In the genomic region with DNA sequence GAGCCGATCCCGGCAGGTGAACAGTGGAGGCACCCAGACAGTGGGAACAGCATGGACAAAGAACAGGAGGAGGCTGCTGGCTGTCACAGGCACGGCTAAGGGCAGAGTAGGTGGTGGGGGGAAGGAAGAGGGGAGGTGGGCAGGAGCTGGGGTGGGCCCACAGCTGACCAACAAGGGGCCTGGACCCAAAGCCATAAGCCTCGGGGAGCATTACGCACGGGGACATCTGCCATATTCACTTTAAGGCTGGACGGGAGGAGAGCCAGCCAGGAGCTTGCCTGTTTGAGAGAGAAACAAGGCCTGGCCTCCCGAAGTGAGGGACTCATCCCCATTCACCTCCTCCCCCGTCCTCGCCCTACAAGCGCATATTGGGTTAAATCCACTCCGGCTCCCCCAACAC, we compare ENCODE assay signal across 28 cellular contexts. TPM values are rescaled to one million over a fixed set of nuclear protein-coding genes. Genes with fewer than 3 reads are reported as not detected.
"Had no signal": no experiment of that assay in that cellular context is flagged by ENCODE, and none has a peak within 500 bp of the region (broad histone marks: within the 10 kb centered on the region; RNA-seq: fewer than 3 reads in every experiment).

No MANE protein-coding gene starts in this region.

- H3K27me3 ChIP-seq: breast epithelium had no signal

- ATAC-seq: activated CD8-positive, alpha-beta memory T cell treated with anti-CD3 and anti-CD28 coated beads, Interleukin-2, amount 10 ng/mL, durations not matched to agents 7 days and 5 days; Panc1; T-helper 17 cell had no signal

- H3K4me1 ChIP-seq: breast epithelium had no signal

- H3K4me3 ChIP-seq: breast epithelium had no signal

- H3K36me3 ChIP-seq: breast epithelium had no signal

- DNase-seq: activated B cell treated with CpG ODN at 0.5 μM for 24 hours; activated CD4-positive, alpha-beta T cell treated with anti-CD3 and anti-CD28 coated beads for 1 hour; activated CD4-positive, alpha-beta T cell treated with anti-CD3 and anti-CD28 coated beads, Interleukin-2, amount 10 ng/mL, durations not matched to agents 24 days and 14 days; activated CD4-positive, alpha-beta T cell treated with anti-CD3 and anti-CD28 coated beads, Interleukin-2, amount 50 U/mL, for 48 hours; activated CD8-positive, alpha-beta memory T cell treated with anti-CD3 and anti-CD28 coated beads, Interleukin-2, amount 10 ng/mL, durations not matched to agents 7 days and 5 days; activated effector memory CD4-positive, alpha-beta T cell treated with Interleukin-2 at 50 U/mL for 16 hours; activated naive CD4-positive, alpha-beta T cell; activated T-cell treated with anti-CD3 and anti-CD28 coated beads, Interleukin-2, amount 50 U/mL, for 24 hours; aorta; IMR-90; KG1; NCI-H1092; NCI-H1930; NCI-H2171; NCI-H226; NCI-H526; NCI-H774; OCI-M1; RPMI8226; SHP77 treated with DMSO at 0.1 percent for 48 hours; T-helper 17 cell; T-helper 9 cell had no signal

- H3K27ac ChIP-seq: breast epithelium had no signal

- H3K9me3 ChIP-seq: breast epithelium had no signal

RNA-seq across cellular contexts. Expression of gene HAP1, which starts 19.6 kb away (rescaled TPM):
- total RNA-seq: activated T-helper 1 cell treated with anti-CD3 and anti-CD28 coated beads, Interleukin-12 subunit alpha, Interleukin-12 subunit beta, Interleukin-2, Interleukin-4 antibody, amounts not matched to agents 30 ng/mL and 10 ng/mL and 1 ng/mL, durations not matched to agents 14 hours and 24 hours and 36 hours had no signal

RNA-seq across cellular contexts. Expression of gene GAST, which starts 41.9 kb away (rescaled TPM):
- total RNA-seq: activated B cell treated with CpG ODN at 0.5 μM for 24 hours; activated CD4-positive, alpha-beta T cell treated with anti-CD3 and anti-CD28 coated beads, Interleukin-2, amount 10 ng/mL, durations not matched to agents 24 days and 14 days; activated CD8-positive, alpha-beta memory T cell treated with anti-CD3 and anti-CD28 coated beads, Interleukin-2, amount 10 ng/mL, durations not matched to agents 7 days and 5 days; activated T-helper 1 cell treated with anti-CD3 and anti-CD28 coated beads, Interleukin-12 subunit alpha, Interleukin-12 subunit beta, Interleukin-2, Interleukin-4 antibody, amounts not matched to agents 30 ng/mL and 10 ng/mL and 1 ng/mL, durations not matched to agents 14 hours and 24 hours and 36 hours; aorta; breast epithelium; IMR-90; MCF 10A; NCI-H460; SK-MEL-5; T-helper 17 cell had no signal

RNA-seq across cellular contexts. Expression of gene FKBP10, which starts 58.7 kb away (rescaled TPM):
- total RNA-seq: T-helper 17 cell had no signal
